Comparison of ENCODE assay signal across 21 cellular contexts in genomic region chr17:47735139-47735464, GRCh38. TPM values are rescaled to one million over a fixed set of nuclear protein-coding genes. Genes with fewer than 3 reads are reported as not detected.
A peak's percentile ranks its signal among the peaks of the same experiment; 100 is the strongest.
DNase-seq lines count a peak whose midpoint lies in the region; ATAC-seq, FAIRE-seq and TF ChIP-seq lines count a peak whose summit lies in the region.
"Had no signal": no experiment of that assay in that cellular context is flagged by ENCODE, and none has a peak within 500 bp of the region (broad histone marks: within the 10 kb centered on the region; RNA-seq: fewer than 3 reads in every experiment).

No MANE protein-coding gene starts in this region.

- TF ChIP-seq RAD21 in HepG2 (CRISPR knock-in tag; IDR thresholded peaks at IDR 0.05) = no peak

- peaks cover 0 to 2% (median 0%) of the 10 kb centered on the region in 5 donors for H3K9me3 Mint-ChIP-seq in CD8-positive, alpha-beta memory T cell
- H3K9me3 Mint-ChIP-seq in activated T-helper 17 cell treated with anti-CD3 and anti-CD28 coated beads, Interleukin-2, amount 50 U/mL, for 72 hours = no peaks in the 10 kb centered on the region
- H3K9me3 Mint-ChIP-seq in naive thymus-derived CD4-positive, alpha-beta T cell = no peaks in the 10 kb centered on the region

- in situ Hi-C loops in HepG2 (cut with HindIII; ENCODE audit: extremely low pct_ligation_motif_present, low pct_unique_long_range_greater_than_20kb) = no loop called here

- no peaks in the 10 kb centered on the region for H3K9me3 ChIP-seq in BLaER1 treated with 17β-estradiol and CSF1 and Interleukin-3, amounts not matched to agents 10 nM and 100 nM (replicated peaks in 1 of 11)
- H3K9me3 ChIP-seq in CD8-positive, alpha-beta memory T cell (ENCODE audit: low read length) = no peaks in the 10 kb centered on the region
- no peaks in the 10 kb centered on the region for H3K9me3 ChIP-seq in naive thymus-derived CD4-positive, alpha-beta T cell (ENCODE audit: control insufficient read depth in 2 of 3, low read length in 3 of 3)
- no peaks in the 10 kb centered on the region for H3K9me3 ChIP-seq in HepG2 (ENCODE audit: low read length)

- peaks cover 0 to 24% (median 0%) of the 10 kb centered on the region in 11 experiments; a peak in 6 of 22 replicates for H4K20me1 ChIP-seq in BLaER1 treated with 17β-estradiol and CSF1 and Interleukin-3, amounts not matched to agents 10 nM and 100 nM
- no peaks in the 10 kb centered on the region for H4K20me1 ChIP-seq in HepG2 (ENCODE audit: insufficient read depth, low read length)

- peaks cover 55 to 73% (median 63%) of the 10 kb centered on the region in 3 donors for H3K4me1 Mint-ChIP-seq in CD8-positive, alpha-beta memory T cell
- peaks cover 12% of the 10 kb centered on the region for H3K4me1 Mint-ChIP-seq in activated T-helper 17 cell treated with anti-CD3 and anti-CD28 coated beads, Interleukin-2, amount 50 U/mL, for 72 hours
- H3K4me1 Mint-ChIP-seq in naive thymus-derived CD4-positive, alpha-beta T cell = peaks cover 11 to 64% (median 25%) of the 10 kb centered on the region in 7 donors

- ATAC-seq in activated T-helper 17 cell treated with anti-CD3 and anti-CD28 coated beads, Interleukin-2, amount 50 U/mL, for 72 hours (replicated peaks) = no peak
- no peak for ATAC-seq in naive thymus-derived CD4-positive, alpha-beta T cell
- ATAC-seq in HG03432 (IDR thresholded peaks at IDR 0.05; ENCODE audit: unreplicated experiment) (no peak), foreskin keratinocyte (no peak), HepG2 (no peak)
- ATAC-seq: left ventricle myocardium superior had no signal

- peak overlapping the region; percentile 57 to 100 (median 96) for H3K4me2 ChIP-seq in BLaER1 treated with 17β-estradiol and CSF1 and Interleukin-3, amounts not matched to agents 10 nM and 100 nM
- no peak overlapping the region for H3K4me2 ChIP-seq in HepG2 (ENCODE audit: low read depth, low read length)
- H3K4me2 ChIP-seq: PC-9 had no signal

- no peak for DNase-seq in CD8-positive, alpha-beta memory T cell
- no peak for DNase-seq in naive thymus-derived CD4-positive, alpha-beta T cell
- DNase-seq in foreskin keratinocyte (no peak), kidney glomerular epithelial cell (lab: John Stamatoyannopoulos, UW) (no peak), HepG2 (ENCODE audit: low spot score) (no peak)
- DNase-seq: DND-41, foreskin melanocyte, GOT3, left ventricle myocardium superior, MM.1S, NCI-H1930, NCI-H524 treated with DMSO at 0.1 percent for 48 hours, PC-9 had no signal

- no peak overlapping the region for H3K27ac ChIP-seq in BLaER1 treated with 17β-estradiol and CSF1 and Interleukin-3, amounts not matched to agents 10 nM and 100 nM
- H3K27ac ChIP-seq in CD8-positive, alpha-beta memory T cell (ENCODE audit: low read depth, low read length) = peak overlapping the region; percentile 82
- H3K27ac ChIP-seq in naive thymus-derived CD4-positive, alpha-beta T cell (ENCODE audit: low read depth, low read length) = no peak overlapping the region
- H3K27ac ChIP-seq in foreskin keratinocyte (no peak overlapping the region), HepG2 (ENCODE audit: extremely low read length, insufficient read depth, low read length) (no peak overlapping the region)
- H3K27ac ChIP-seq: PC-9, SK-N-MC had no signal

- H3K9ac ChIP-seq in BLaER1 treated with 17β-estradiol and CSF1 and Interleukin-3, amounts not matched to agents 10 nM and 100 nM = peak overlapping the region in 2 of 11 experiments; percentile 23 to 79; a peak in 1 of 22 replicates
- H3K9ac ChIP-seq in HepG2 (ENCODE audit: insufficient read depth, low read depth, low read length) = no peak overlapping the region

- intact Hi-C loops in naive thymus-derived CD4-positive, alpha-beta T cell (cut with micrococcal nuclease) = loop anchor here in 1 of 2 donors (5.0 kb wide), 1 partner anchor 1997 kb away; no protein-coding TSS in a partner anchor
- intact Hi-C loops in HepG2 (cut with micrococcal nuclease; ENCODE audit: unreplicated experiment) = no loop called here

- TF ChIP-seq POLR2A in HepG2 (IDR thresholded peaks at IDR 0.05; ENCODE audit: insufficient read depth in 1 of 2, low read depth in 2 of 2, low read length in 2 of 2) = no peak

- peaks cover 38 to 67% (median 55%) of the 10 kb centered on the region in 10 experiments for H3K4me1 ChIP-seq in BLaER1 treated with 17β-estradiol and CSF1 and Interleukin-3, amounts not matched to agents 10 nM and 100 nM
- peaks cover 34% of the 10 kb centered on the region for H3K4me1 ChIP-seq in CD8-positive, alpha-beta memory T cell (ENCODE audit: insufficient read depth, low read length)
- peaks cover 17 to 45% of the 10 kb centered on the region in 2 donors for H3K4me1 ChIP-seq in naive thymus-derived CD4-positive, alpha-beta T cell (ENCODE audit: control insufficient read depth in 2 of 2, insufficient read depth in 2 of 2, low read length in 2 of 2)
- no peaks in the 10 kb centered on the region for H3K4me1 ChIP-seq in foreskin keratinocyte
- peaks cover 13% of the 10 kb centered on the region for H3K4me1 ChIP-seq in HepG2 (ENCODE audit: insufficient read depth, low read length)

- TF ChIP-seq EP300 in HepG2 (IDR thresholded peaks at IDR 0.05; ENCODE audit: low read depth in 2 of 2, low read length in 2 of 2) = no peak
- TF ChIP-seq EP300 in HepG2 (CRISPR knock-in tag; IDR thresholded peaks at IDR 0.05; ENCODE audit: borderline replicate concordance) = no peak

- BruUV-seq in HepG2 (replicated peaks; lab: Mats Ljungman, UMichigan) = no TSS peak

- peak overlapping the region in 4 of 10 experiments; percentile 17 to 37 (median 26); a peak in 3 of 20 replicates for H3K4me3 ChIP-seq in BLaER1 treated with 17β-estradiol and CSF1 and Interleukin-3, amounts not matched to agents 10 nM and 100 nM
- H3K4me3 ChIP-seq in CD8-positive, alpha-beta memory T cell (ENCODE audit: low read length) = peak overlapping the region; percentile 72
- peak overlapping the region; percentile 75 for H3K4me3 ChIP-seq in naive thymus-derived CD4-positive, alpha-beta T cell (ENCODE audit: low read length)
- no peak overlapping the region for H3K4me3 ChIP-seq in HepG2 (replicated peaks in 1 of 3; ENCODE audit: insufficient read depth in 1 of 3, low read depth in 2 of 3, low read length in 3 of 3)
- H3K4me3 ChIP-seq: PC-9, SK-N-MC had no signal

- peaks cover 17 to 30% (median 23%) of the 10 kb centered on the region in 11 experiments for H3K27me3 ChIP-seq in BLaER1 treated with 17β-estradiol and CSF1 and Interleukin-3, amounts not matched to agents 10 nM and 100 nM
- H3K27me3 ChIP-seq in CD8-positive, alpha-beta memory T cell (ENCODE audit: insufficient read depth, low read length, poor library complexity, severe bottlenecking) = no peaks in the 10 kb centered on the region
- no peaks in the 10 kb centered on the region for H3K27me3 ChIP-seq in naive thymus-derived CD4-positive, alpha-beta T cell (ENCODE audit: control insufficient read depth in 2 of 2, insufficient read depth in 2 of 2, low read length in 2 of 2)
- H3K27me3 ChIP-seq in foreskin keratinocyte = peaks cover 71% of the 10 kb centered on the region
- H3K27me3 ChIP-seq in HepG2 (ENCODE audit: control insufficient read depth in 1 of 2, insufficient read depth in 2 of 2, low read length in 2 of 2) = peaks cover 30 to 78% of the 10 kb centered on the region in 2 experiments

- no peaks in the 10 kb centered on the region for H3K36me3 ChIP-seq in BLaER1 treated with 17β-estradiol and CSF1 and Interleukin-3, amounts not matched to agents 10 nM and 100 nM
- H3K36me3 ChIP-seq in CD8-positive, alpha-beta memory T cell (ENCODE audit: insufficient read depth, low read length) = no peaks in the 10 kb centered on the region
- H3K36me3 ChIP-seq in naive thymus-derived CD4-positive, alpha-beta T cell (ENCODE audit: control insufficient read depth in 2 of 3, insufficient read depth in 3 of 3, low read length in 3 of 3) = no peaks in the 10 kb centered on the region
- no peaks in the 10 kb centered on the region for H3K36me3 ChIP-seq in HepG2 (replicated peaks in 1 of 2; ENCODE audit: control insufficient read depth in 1 of 2, insufficient read depth in 2 of 2, low read length in 2 of 2)

- peak overlapping the region; percentile 96 to 100 (median 99) for H3K4me3 Mint-ChIP-seq in CD8-positive, alpha-beta memory T cell
- peak overlapping the region; percentile 95 for H3K4me3 Mint-ChIP-seq in activated T-helper 17 cell treated with anti-CD3 and anti-CD28 coated beads, Interleukin-2, amount 50 U/mL, for 72 hours
- peak overlapping the region in 9 of 10 donors; percentile 9 to 96 (median 81) for H3K4me3 Mint-ChIP-seq in naive thymus-derived CD4-positive, alpha-beta T cell

- TF ChIP-seq CTCF in foreskin keratinocyte (conservative IDR thresholded peaks at IDR 0.05) (no peak), HepG2 (CRISPR knock-in tag; IDR thresholded peaks at IDR 0.05) (no peak)

- no peaks in the 10 kb centered on the region for H3K79me2 ChIP-seq in HepG2 (ENCODE audit: insufficient read depth, low read length)

- CTCF ChIA-PET in CD8-positive, alpha-beta memory T cell (lab: Charles Lee) = interaction anchor here (0.7 to 1.8 kb wide), 7 partner anchors 17 to 118 kb away, joined by 3 to 8 read pairs (median 4); no protein-coding TSS in a partner anchor
- CTCF ChIA-PET in naive thymus-derived CD4-positive, alpha-beta T cell (lab: Charles Lee) = interaction anchor here (0.5 to 0.6 kb wide), 2 partner anchors 11 to 169 kb away, joined by 3 read pairs; no protein-coding TSS in a partner anchor
- CTCF ChIA-PET in HepG2 (lab: Yijun Ruan, JAX; ENCODE audit: low intra/inter-chr PET ratio, low total read pairs) = no interaction called here

- no peaks in the 10 kb centered on the region for H3K27me3 Mint-ChIP-seq in CD8-positive, alpha-beta memory T cell
- no peaks in the 10 kb centered on the region for H3K27me3 Mint-ChIP-seq in activated T-helper 17 cell treated with anti-CD3 and anti-CD28 coated beads, Interleukin-2, amount 50 U/mL, for 72 hours
- H3K27me3 Mint-ChIP-seq in naive thymus-derived CD4-positive, alpha-beta T cell = peaks cover 0 to 14% (median 5%) of the 10 kb centered on the region in 5 donors

- FAIRE-seq in HepG2 (lab: Jason Lieb, UNC) = no peak
- FAIRE-seq: endothelial cell of umbilical vein had no signal

- no peak overlapping the region for H2AFZ ChIP-seq in HepG2 (ENCODE audit: low read length)
- H2AFZ ChIP-seq: PC-9 had no signal

- H3K27ac Mint-ChIP-seq in CD8-positive, alpha-beta memory T cell = peak overlapping the region; percentile 92 to 99 (median 99)
- H3K27ac Mint-ChIP-seq in activated T-helper 17 cell treated with anti-CD3 and anti-CD28 coated beads, Interleukin-2, amount 50 U/mL, for 72 hours = peak overlapping the region; percentile 90
- peak overlapping the region in 3 of 9 donors; percentile 17 to 94 (median 73) for H3K27ac Mint-ChIP-seq in naive thymus-derived CD4-positive, alpha-beta T cell
- H3K27ac Mint-ChIP-seq: nephron had no signal

- H3K36me3 Mint-ChIP-seq in CD8-positive, alpha-beta memory T cell = peaks cover 0 to 19% (median 5%) of the 10 kb centered on the region in 3 donors
- H3K36me3 Mint-ChIP-seq in activated T-helper 17 cell treated with anti-CD3 and anti-CD28 coated beads, Interleukin-2, amount 50 U/mL, for 72 hours (ENCODE audit: low read depth) = peaks cover 58% of the 10 kb centered on the region
- H3K36me3 Mint-ChIP-seq in naive thymus-derived CD4-positive, alpha-beta T cell = peaks cover 0 to 2% (median 0%) of the 10 kb centered on the region in 5 donors

- 6% methylated on average over 3 of the region's 3 CpGs for WGBS in HepG2 (ENCODE audit: low lambda C conversion rate)

- POLR2A ChIA-PET in CD8-positive, alpha-beta memory T cell (lab: Charles Lee) = interaction anchor here (0.9 to 2.2 kb wide), 4 partner anchors 28 to 86 kb away, joined by 3 to 9 read pairs (median 6); partner anchors contain the start of gene KPNB1
- POLR2A ChIA-PET in naive thymus-derived CD4-positive, alpha-beta T cell (lab: Charles Lee) = no interaction called here
- POLR2A ChIA-PET in HepG2 (lab: Yijun Ruan, JAX) = no interaction called here

RNA-seq across cellular contexts. Expression of gene TBX21, which starts 2.1 kb away (rescaled TPM):
- total RNA-seq in CD8-positive, alpha-beta memory T cell = 10 to 100 TPM; 37.8 to 39.8 TPM
- polyA plus RNA-seq in CD8-positive, alpha-beta memory T cell = 59.6 TPM
- total RNA-seq in activated T-helper 17 cell treated with anti-CD3 and anti-CD28 coated beads, Interleukin-2, amount 50 U/mL, for 72 hours = 10 to 100 TPM; 19.9 to 30.5 TPM
- total RNA-seq in naive thymus-derived CD4-positive, alpha-beta T cell = 10 to 100 TPM in 2 of 5 experiments, 1 to 10 TPM in 3; 1.3 to 38.6 (median 4.5) TPM
- under 1 TPM; 0.13 to 0.43 TPM for polyA plus RNA-seq in naive thymus-derived CD4-positive, alpha-beta T cell
- total RNA-seq in foreskin keratinocyte (not detected in 2 replicates), HepG2 (2016; rRNA removed; fragmentation: Illumina TruSeq; extraction: Trizol) (not detected in 2 replicates)
- polyA plus RNA-seq in foreskin keratinocyte (not detected in 2 replicates), HepG2 (2011; rRNA removed) (not detected in 2 replicates)
- total RNA-seq in HepG2 (2016; cell fraction: cytosol; rRNA removed; fragmentation: Illumina TruSeq; extraction: Trizol; ENCODE audit: low read depth) = not detected in 2 replicates
- not detected in 2 replicates for total RNA-seq in HepG2 (2016; cell fraction: insoluble cytoplasmic fraction; rRNA removed; fragmentation: Illumina TruSeq; extraction: Trizol)
- total RNA-seq in HepG2 (2016; cell fraction: membrane; rRNA removed; fragmentation: Illumina TruSeq; extraction: Trizol) = not detected in 2 replicates
- not detected in 2 replicates for total RNA-seq in HepG2 (2016; cell fraction: nucleus; rRNA removed; fragmentation: Illumina TruSeq; extraction: Trizol)
- polyA plus RNA-seq in HepG2 (2011; cell fraction: cytosol; rRNA removed) = not detected in 2 replicates
- polyA plus RNA-seq in HepG2 (2011; cell fraction: nucleus; rRNA removed) = 0.08 TPM in 1 of 2 replicates, not detected in the other
- not detected in 2 replicates for polyA plus RNA-seq in HepG2 (2012)
- polyA plus RNA-seq in HepG2 (2016; cell fraction: cytosol; fragmentation: Illumina TruSeq; extraction: Trizol; ENCODE audit: low read depth) = not detected in 2 replicates
- polyA plus RNA-seq in HepG2 (2016; cell fraction: insoluble cytoplasmic fraction; fragmentation: Illumina TruSeq; extraction: Trizol; ENCODE audit: low read depth) = not detected in 2 replicates
- polyA plus RNA-seq in HepG2 (2016; cell fraction: membrane; fragmentation: Illumina TruSeq; extraction: Trizol; ENCODE audit: low read depth) = not detected in 2 replicates
- not detected in 2 replicates for polyA plus RNA-seq in HepG2 (2016; cell fraction: nucleus; fragmentation: Illumina TruSeq; extraction: Trizol; ENCODE audit: insufficient read depth, low read depth)
- not detected in 2 replicates for polyA minus RNA-seq in HepG2 (2011; rRNA and poly(A)+ RNA removed; ENCODE audit: low replicate concordance)
- polyA minus RNA-seq in HepG2 (2011; cell fraction: cytosol; rRNA and poly(A)+ RNA removed) = not detected in 2 replicates
- not detected in 2 replicates for polyA minus RNA-seq in HepG2 (2011; cell fraction: nucleus; rRNA and poly(A)+ RNA removed)
- total RNA-seq: chondrocyte, endothelial cell of umbilical vein, PC-9 had no signal
- polyA plus RNA-seq: aorta, endothelial cell of umbilical vein had no signal

RNA-seq across cellular contexts. Expression of gene TBKBP1, which starts 41.1 kb away (rescaled TPM):
- 1 to 10 TPM; 6.6 to 6.7 TPM for total RNA-seq in CD8-positive, alpha-beta memory T cell
- 1.8 TPM for polyA plus RNA-seq in CD8-positive, alpha-beta memory T cell
- total RNA-seq in activated T-helper 17 cell treated with anti-CD3 and anti-CD28 coated beads, Interleukin-2, amount 50 U/mL, for 72 hours = 10 to 100 TPM in 1 of 2 donors, 1 to 10 TPM in 1; 6.3 to 10.2 TPM
- total RNA-seq in naive thymus-derived CD4-positive, alpha-beta T cell = 10 to 100 TPM in 1 of 5 experiments, 1 to 10 TPM in 4; 1.9 to 13.3 (median 2.9) TPM
- under 1 TPM in 1 of 2 donors, not detected in 1; 0.08 TPM for polyA plus RNA-seq in naive thymus-derived CD4-positive, alpha-beta T cell
- total RNA-seq in foreskin keratinocyte (7.3 and 8.7 TPM in 2 replicates), HepG2 (2016; rRNA removed; fragmentation: Illumina TruSeq; extraction: Trizol) (2.6 and 3.0 TPM in 2 replicates)
- polyA plus RNA-seq in foreskin keratinocyte (6.2 and 6.9 TPM in 2 replicates), HepG2 (2011; rRNA removed) (7.0 and 10.9 TPM in 2 replicates)
- total RNA-seq in HepG2 (2016; cell fraction: cytosol; rRNA removed; fragmentation: Illumina TruSeq; extraction: Trizol; ENCODE audit: low read depth) = 0.88 and 1.4 TPM in 2 replicates
- 2.8 and 3.8 TPM in 2 replicates for total RNA-seq in HepG2 (2016; cell fraction: insoluble cytoplasmic fraction; rRNA removed; fragmentation: Illumina TruSeq; extraction: Trizol)
- total RNA-seq in HepG2 (2016; cell fraction: membrane; rRNA removed; fragmentation: Illumina TruSeq; extraction: Trizol) = 2.5 and 2.9 TPM in 2 replicates
- 2.6 and 4.3 TPM in 2 replicates for total RNA-seq in HepG2 (2016; cell fraction: nucleus; rRNA removed; fragmentation: Illumina TruSeq; extraction: Trizol)
- polyA plus RNA-seq in HepG2 (2011; cell fraction: cytosol; rRNA removed) = 4.9 and 5.8 TPM in 2 replicates
- 50.3 and 56.8 TPM in 2 replicates for polyA plus RNA-seq in HepG2 (2011; cell fraction: nucleus; rRNA removed)
- polyA plus RNA-seq in HepG2 (2012) = 11.8 and 15.7 TPM in 2 replicates
- polyA plus RNA-seq in HepG2 (2016; cell fraction: cytosol; fragmentation: Illumina TruSeq; extraction: Trizol; ENCODE audit: low read depth) = 0.86 and 1.4 TPM in 2 replicates
- 2.8 and 3.9 TPM in 2 replicates for polyA plus RNA-seq in HepG2 (2016; cell fraction: insoluble cytoplasmic fraction; fragmentation: Illumina TruSeq; extraction: Trizol; ENCODE audit: low read depth)
- polyA plus RNA-seq in HepG2 (2016; cell fraction: membrane; fragmentation: Illumina TruSeq; extraction: Trizol; ENCODE audit: low read depth) = 1.6 and 2.8 TPM in 2 replicates
- polyA plus RNA-seq in HepG2 (2016; cell fraction: nucleus; fragmentation: Illumina TruSeq; extraction: Trizol; ENCODE audit: insufficient read depth, low read depth) = 17.9 and 18.3 TPM in 2 replicates
- 0.16 and 7.4 TPM in 2 replicates for polyA minus RNA-seq in HepG2 (2011; rRNA and poly(A)+ RNA removed; ENCODE audit: low replicate concordance)
- polyA minus RNA-seq in HepG2 (2011; cell fraction: cytosol; rRNA and poly(A)+ RNA removed) = 1.8 and 5.3 TPM in 2 replicates
- 4.2 and 6.6 TPM in 2 replicates for polyA minus RNA-seq in HepG2 (2011; cell fraction: nucleus; rRNA and poly(A)+ RNA removed)

Comparison
In these comparisons a context has a peak if more than half of its experiments do, and no peak if none do; other contexts are left out.
1. H3K4me3 ChIP-seq: peak in CD8-positive, alpha-beta memory T cell (single experiment) and naive thymus-derived CD4-positive, alpha-beta T cell (single experiment); none in HepG2 (0 of 3).
2. Peak in every context shown above with its lines, with median percentiles within 50 percentile points of each other: H3K4me3 Mint-ChIP-seq.